14 cellular contexts compared by ENCODE assay signal in the genomic region with DNA sequence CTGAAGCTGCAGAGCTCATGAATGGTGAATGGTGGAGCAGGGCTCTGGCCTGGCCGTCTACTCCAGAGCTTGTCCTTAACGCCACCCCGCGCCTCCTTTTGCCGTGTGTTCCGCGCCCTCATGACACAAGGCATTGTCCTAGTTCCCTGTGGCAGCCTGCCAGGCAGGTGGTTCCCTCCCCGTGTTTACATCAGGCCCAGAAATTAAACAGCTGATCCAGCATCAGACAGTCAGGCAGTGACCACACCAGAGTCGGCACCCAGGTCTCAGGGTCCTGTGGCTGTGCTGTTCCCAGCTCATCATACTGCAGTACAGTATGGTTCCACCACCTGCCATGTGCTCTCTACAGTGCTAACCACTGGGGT.
DNase-seq lines count a peak whose midpoint lies in the region; ATAC-seq and TF ChIP-seq lines count a peak whose summit lies in the region.
"Had no signal": no experiment of that assay in that cellular context is flagged by ENCODE, and none has a peak within 500 bp of the region (broad histone marks: within the 10 kb centered on the region; RNA-seq: fewer than 3 reads in every experiment).

No MANE protein-coding gene starts in this region.

- POLR2A ChIA-PET in activated CD4-positive, alpha-beta memory T cell treated with anti-CD3 and anti-CD28 coated beads, Interleukin-2, amount 10 ng/mL, durations not matched to agents 7 days and 5 days (lab: Charles Lee): interaction anchor here (1.4 to 8.4 kb wide), 5 partner anchors 11 to 198 kb away, joined by 3 to 314 read pairs (median 21); a partner anchor contains a TSS

- H3K36me3 ChIP-seq in ascending aorta: no peaks in the 10 kb centered on the region
- H3K36me3 ChIP-seq: ovary had no signal

- ATAC-seq in left colon: peak; percentile 89

- H3K4me3 ChIP-seq in ascending aorta: no peak overlapping the region
- H3K4me3 ChIP-seq: ovary had no signal

- no peaks in the 10 kb centered on the region for H3K27me3 Mint-ChIP-seq in activated CD4-positive, alpha-beta memory T cell treated with anti-CD3 and anti-CD28 coated beads, Interleukin-2, amount 10 ng/mL, durations not matched to agents 7 days and 5 days
- peaks cover 22% of the 10 kb centered on the region for H3K27me3 Mint-ChIP-seq in HFFc6 (ENCODE audit: insufficient read depth)

- H3K9me3 ChIP-seq in ascending aorta: no peaks in the 10 kb centered on the region
- H3K9me3 ChIP-seq: ovary had no signal

- TF ChIP-seq CTCF in ascending aorta (IDR thresholded peaks at IDR 0.05): no peak
- no peak for TF ChIP-seq CTCF in HFFc6 (IDR thresholded peaks at IDR 0.05)

- peaks cover 4% of the 10 kb centered on the region for H3K36me3 Mint-ChIP-seq in activated CD4-positive, alpha-beta memory T cell treated with anti-CD3 and anti-CD28 coated beads, Interleukin-2, amount 10 ng/mL, durations not matched to agents 7 days and 5 days (ENCODE audit: low read depth)
- no peaks in the 10 kb centered on the region for H3K36me3 Mint-ChIP-seq in HFFc6 (ENCODE audit: low read depth)

- H3K9me3 Mint-ChIP-seq in activated CD4-positive, alpha-beta memory T cell treated with anti-CD3 and anti-CD28 coated beads, Interleukin-2, amount 10 ng/mL, durations not matched to agents 7 days and 5 days: no peaks in the 10 kb centered on the region
- no peaks in the 10 kb centered on the region for H3K9me3 Mint-ChIP-seq in HFFc6

- H3K4me3 Mint-ChIP-seq in activated CD4-positive, alpha-beta memory T cell treated with anti-CD3 and anti-CD28 coated beads, Interleukin-2, amount 10 ng/mL, durations not matched to agents 7 days and 5 days: no peak overlapping the region
- no peak overlapping the region for H3K4me3 Mint-ChIP-seq in HFFc6

- intact Hi-C loops in left colon (cut with DNase I, micrococcal nuclease): no loop called here
- intact Hi-C loops in ascending aorta (cut with DNase I): no loop called here

- peaks cover 49% of the 10 kb centered on the region for H3K4me1 Mint-ChIP-seq in activated CD4-positive, alpha-beta memory T cell treated with anti-CD3 and anti-CD28 coated beads, Interleukin-2, amount 10 ng/mL, durations not matched to agents 7 days and 5 days
- H3K4me1 Mint-ChIP-seq in HFFc6 (ENCODE audit: low read depth): peaks cover 16% of the 10 kb centered on the region

- H3K4me1 ChIP-seq in ascending aorta: peaks cover 5 to 18% of the 10 kb centered on the region in 2 donors

- H3K27ac ChIP-seq in ascending aorta: no peak overlapping the region
- H3K27ac ChIP-seq: ovary had no signal

- CTCF ChIA-PET in activated CD4-positive, alpha-beta memory T cell treated with anti-CD3 and anti-CD28 coated beads, Interleukin-2, amount 10 ng/mL, durations not matched to agents 7 days and 5 days (lab: Charles Lee): interaction anchor here (2.1 to 3.3 kb wide), 3 partner anchors 14 to 122 kb away, joined by 8 to 18 read pairs (median 17); no protein-coding TSS in a partner anchor

- H3K27ac Mint-ChIP-seq in activated CD4-positive, alpha-beta memory T cell treated with anti-CD3 and anti-CD28 coated beads, Interleukin-2, amount 10 ng/mL, durations not matched to agents 7 days and 5 days: peak overlapping the region; percentile 100
- H3K27ac Mint-ChIP-seq in HFFc6: no peak overlapping the region

- H3K27me3 ChIP-seq in ascending aorta: no peaks in the 10 kb centered on the region
- H3K27me3 ChIP-seq: ovary had no signal

- DNase-seq in C1 segment of cervical spinal cord (lab: John Stamatoyannopoulos, UW) (peak in 8 of 14 donors; percentile 16 to 72 (median 64)), DMS153 (lab: John Stamatoyannopoulos, UW) (peak; percentile 52), left colon (peak; percentile 75 to 83), ascending aorta (ENCODE audit: low spot score in 2 of 2) (no peak), NCI-H128 (lab: John Stamatoyannopoulos, UW; ENCODE audit: unreplicated experiment) (no peak), mesenteric fat pad (ENCODE audit: low spot score) (no peak), HFFc6 (no peak)
- DNase-seq in activated CD4-positive, alpha-beta memory T cell treated with anti-CD3 and anti-CD28 coated beads, Interleukin-2, amount 10 ng/mL, durations not matched to agents 7 days and 5 days: no peak
- DNase-seq: activated CD4-positive, alpha-beta T cell treated with anti-CD3 and anti-CD28 coated beads for 4 hours; DMS 273 treated with DMSO at 0.1 percent for 48 hours; NCI-H187 treated with DMSO at 0.1 percent for 48 hours; ovary; SIG-M5; stimulated activated CD4-positive, alpha-beta T cell treated with anti-CD3 and anti-CD28 coated beads, Interleukin-2, amount 100 ng/mL, for 48 hours had no signal

Comparison
In these comparisons a context has a peak if more than half of its experiments do, and no peak if none do; other contexts are left out.
1. DNase-seq: peak in C1 segment of cervical spinal cord (8 of 14), DMS153 (single experiment) and left colon (2 of 2); none in activated CD4-positive, alpha-beta memory T cell treated with anti-CD3 and anti-CD28 coated beads, Interleukin-2, amount 10 ng/mL, durations not matched to agents 7 days and 5 days (single experiment), ascending aorta (0 of 2), NCI-H128 (single experiment), mesenteric fat pad (single experiment) and HFFc6 (single experiment).